ENCODE assay signal across 8 cellular contexts in genomic region chr1:161044908-161045748, GRCh38. TPM values are rescaled to one million over a fixed set of nuclear protein-coding genes. Genes with fewer than 3 reads are reported as not detected.
DNase-seq lines count a peak whose midpoint lies in the region; ATAC-seq and TF ChIP-seq lines count a peak whose summit lies in the region.

No MANE protein-coding gene starts in this region.

- ATAC-seq in HG03342 (IDR thresholded peaks at IDR 0.05; ENCODE audit: unreplicated experiment), result peak; percentile 49
- ATAC-seq in effector memory CD8-positive, alpha-beta T cell (replicated peaks), result peak; percentile 53
- peak; percentile 66 for ATAC-seq in stimulated activated effector memory CD8-positive, alpha-beta T cell treated with anti-CD3 and anti-CD28 coated beads, Interleukin-12 subunit alpha, Interleukin-12 subunit beta, amount 100 ng/mL, for 72 hours

- TF ChIP-seq CTCF in C4-2B (conservative IDR thresholded peaks at IDR 0.05), result no peak

- peak; percentile 36 for DNase-seq in NCI-H524 treated with DMSO at 0.1 percent for 48 hours (lab: John Stamatoyannopoulos, UW)
- peak; percentile 35 to 46 for DNase-seq in activated CD4-positive, alpha-beta T cell treated with anti-CD3 and anti-CD28 coated beads, Interleukin-2, amount 50 U/mL, for 4 hours
- DNase-seq in effector memory CD8-positive, alpha-beta T cell, result peak; percentile 49 to 56 (median 56)
- DNase-seq in lung microvascular endothelial cell (ENCODE audit: low read depth in 2 of 2), result peak; percentile 57 to 75
- DNase-seq in stimulated activated effector memory CD8-positive, alpha-beta T cell treated with anti-CD3 and anti-CD28 coated beads, Interleukin-12 subunit alpha, Interleukin-12 subunit beta, amount 100 ng/mL, for 72 hours (ENCODE audit: low spot score in 2 of 2), result peak; percentile 41 to 85

- H3K36me3 Mint-ChIP-seq in effector memory CD8-positive, alpha-beta T cell (ENCODE audit: insufficient read depth), result peaks cover 78% of the 10 kb centered on the region
- peaks cover 94% of the 10 kb centered on the region for H3K36me3 Mint-ChIP-seq in stimulated activated effector memory CD8-positive, alpha-beta T cell treated with anti-CD3 and anti-CD28 coated beads, Interleukin-12 subunit alpha, Interleukin-12 subunit beta, amount 100 ng/mL, for 72 hours

- peak overlapping the region; percentile 94 for H3K27ac ChIP-seq in C4-2B

- peak overlapping the region; percentile 97 to 98 for H3K27ac Mint-ChIP-seq in effector memory CD8-positive, alpha-beta T cell
- H3K27ac Mint-ChIP-seq in stimulated activated effector memory CD8-positive, alpha-beta T cell treated with anti-CD3 and anti-CD28 coated beads, Interleukin-12 subunit alpha, Interleukin-12 subunit beta, amount 100 ng/mL, for 72 hours, result peak overlapping the region; percentile 99

- H3K4me3 Mint-ChIP-seq in effector memory CD8-positive, alpha-beta T cell, result peak overlapping the region; percentile 91
- peak overlapping the region; percentile 85 for H3K4me3 Mint-ChIP-seq in stimulated activated effector memory CD8-positive, alpha-beta T cell treated with anti-CD3 and anti-CD28 coated beads, Interleukin-12 subunit alpha, Interleukin-12 subunit beta, amount 100 ng/mL, for 72 hours

- no peaks in the 10 kb centered on the region for H3K9me3 Mint-ChIP-seq in effector memory CD8-positive, alpha-beta T cell
- no peaks in the 10 kb centered on the region for H3K9me3 Mint-ChIP-seq in stimulated activated effector memory CD8-positive, alpha-beta T cell treated with anti-CD3 and anti-CD28 coated beads, Interleukin-12 subunit alpha, Interleukin-12 subunit beta, amount 100 ng/mL, for 72 hours

- TF ChIP-seq POLR2A in GM19099 (IDR thresholded peaks at IDR 0.05; ENCODE audit: extremely low read depth, insufficient read length, low read depth), result peak; percentile 63

- H3K27me3 Mint-ChIP-seq in effector memory CD8-positive, alpha-beta T cell, result no peaks in the 10 kb centered on the region

- H3K4me1 Mint-ChIP-seq in effector memory CD8-positive, alpha-beta T cell (ENCODE audit: low read depth in 2 of 2), result peaks cover 44 to 52% of the 10 kb centered on the region in 2 donors
- peaks cover 68% of the 10 kb centered on the region for H3K4me1 Mint-ChIP-seq in stimulated activated effector memory CD8-positive, alpha-beta T cell treated with anti-CD3 and anti-CD28 coated beads, Interleukin-12 subunit alpha, Interleukin-12 subunit beta, amount 100 ng/mL, for 72 hours

RNA-seq across cellular contexts. Expression of gene USF1, which starts 0.6 kb away (rescaled TPM):
- total RNA-seq in lung microvascular endothelial cell, result 83.0 and 105 TPM in 2 replicates

RNA-seq across cellular contexts. Expression of gene TSTD1, which starts 6.4 kb away (rescaled TPM):
- total RNA-seq in lung microvascular endothelial cell, result 1.7 and 7.1 TPM in 2 replicates

RNA-seq across cellular contexts. Expression of gene F11R, which starts 24.2 kb away (rescaled TPM):
- 49.3 and 150 TPM in 2 replicates for total RNA-seq in lung microvascular endothelial cell

RNA-seq across cellular contexts. Expression of gene ARHGAP30, which starts 24.6 kb away (rescaled TPM):
- not detected in 2 replicates for total RNA-seq in lung microvascular endothelial cell

RNA-seq across cellular contexts. Expression of gene NECTIN4, which starts 44.2 kb away (rescaled TPM):
- total RNA-seq in lung microvascular endothelial cell, result 0.44 TPM in 1 of 2 replicates, not detected in the other

Comparison
In these comparisons a context has a peak if more than half of its experiments do, and no peak if none do; other contexts are left out.
1. Peak in every context shown above with its lines: DNase-seq, ATAC-seq and H3K27ac ChIP-seq.